Comparison of ENCODE assay signal across 11 cellular contexts in the genomic region with DNA sequence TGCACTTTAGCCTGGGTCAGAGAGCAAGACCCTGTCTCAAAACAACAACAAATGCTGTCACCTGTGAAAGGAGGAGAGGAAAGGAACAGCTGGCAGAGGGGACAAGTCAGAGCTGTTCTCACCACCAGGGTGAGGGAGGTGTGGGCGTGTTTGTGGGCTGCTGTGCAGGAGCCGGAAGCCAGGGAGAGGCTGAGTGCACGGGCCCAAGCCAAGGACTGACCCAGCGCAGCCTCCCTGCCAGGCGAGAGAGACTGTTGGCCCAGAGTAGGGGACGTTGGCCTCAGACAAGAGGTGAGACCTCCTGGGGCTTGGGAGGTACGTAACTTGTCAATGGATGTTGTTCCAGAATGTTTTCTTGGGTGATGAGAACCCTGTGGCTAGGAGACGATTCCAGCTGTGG. TPM values are rescaled to one million over a fixed set of nuclear protein-coding genes. Genes with fewer than 3 reads are reported as not detected.
DNase-seq lines count a peak whose midpoint lies in the region; ATAC-seq, FAIRE-seq and TF ChIP-seq lines count a peak whose summit lies in the region.
"Had no signal": no experiment of that assay in that cellular context is flagged by ENCODE, and none has a peak within 500 bp of the region (broad histone marks: within the 10 kb centered on the region; RNA-seq: fewer than 3 reads in every experiment).

No MANE protein-coding gene starts in this region.

- peaks cover 5 to 38% of the 10 kb centered on the region in 2 experiments; a peak in 4 of 5 replicates for H3K4me1 ChIP-seq in K562 (replicated peaks in 1 of 2; ENCODE audit: control insufficient read depth in 2 of 2, insufficient read depth in 2 of 2, low read length in 2 of 2)
- H3K4me1 ChIP-seq in naive thymus-derived CD4-positive, alpha-beta T cell (ENCODE audit: control insufficient read depth in 2 of 2, insufficient read depth in 2 of 2, low read length in 2 of 2), result peaks cover 6 to 10% of the 10 kb centered on the region in 2 donors

- no peak for TF ChIP-seq EP300 in Ishikawa (IDR thresholded peaks at IDR 0.05; ENCODE audit: borderline replicate concordance)
- no peak for TF ChIP-seq EP300 in K562 (IDR thresholded peaks at IDR 0.05; ENCODE audit: low read length)

- H3K4me2 ChIP-seq in K562 (ENCODE audit: insufficient read depth, low read length), result no peak overlapping the region

- intact Hi-C loops in CD4-positive, alpha-beta T cell (cut with DNase I, micrococcal nuclease), result no loop called here
- intact Hi-C loops in K562 (cut with micrococcal nuclease), result no loop called here
- intact Hi-C loops in naive thymus-derived CD4-positive, alpha-beta T cell (cut with micrococcal nuclease), result no loop called here

- peak; percentile 77 for ATAC-seq in CD4-positive, alpha-beta T cell (ENCODE audit: poor library complexity)
- ATAC-seq in K562, result peak; percentile 39
- peak; percentile 51 for ATAC-seq in naive thymus-derived CD4-positive, alpha-beta T cell

- H3K79me2 ChIP-seq in K562 (ENCODE audit: control insufficient read depth, insufficient read depth, low read length), result no peaks in the 10 kb centered on the region

- no peaks in the 10 kb centered on the region for H3K9me3 Mint-ChIP-seq in CD4-positive, alpha-beta T cell
- H3K9me3 Mint-ChIP-seq in naive thymus-derived CD4-positive, alpha-beta T cell, result no peaks in the 10 kb centered on the region

- H3K27me3 Mint-ChIP-seq in CD4-positive, alpha-beta T cell, result peaks cover 7% of the 10 kb centered on the region
- H3K27me3 Mint-ChIP-seq in naive thymus-derived CD4-positive, alpha-beta T cell, result peaks cover 0 to 13% (median 5%) of the 10 kb centered on the region in 5 donors

- TF ChIP-seq RAD21 in Ishikawa (IDR thresholded peaks at IDR 0.05; ENCODE audit: low read depth) (no peak), K562 (CRISPR knock-in tag; conservative IDR thresholded peaks at IDR 0.05 in 1 of 2, IDR thresholded peaks at IDR 0.05 in 1 of 2) (no peak)

- POLR2A ChIA-PET in CD4-positive, alpha-beta T cell (lab: Charles Lee), result interaction anchor here (1.0 kb wide), 1 partner anchor 12 kb away, joined by 3 read pairs; no protein-coding TSS in a partner anchor
- POLR2A ChIA-PET in K562 (lab: Yijun Ruan, JAX), result interaction anchor here (1.2 kb wide), 1 partner anchor 14 kb away, joined by 3 read pairs; no protein-coding TSS in a partner anchor
- POLR2A ChIA-PET in naive thymus-derived CD4-positive, alpha-beta T cell (lab: Charles Lee), result no interaction called here

- H3K9me1 ChIP-seq in K562 (ENCODE audit: control insufficient read depth, insufficient read depth, low read length), result no peaks in the 10 kb centered on the region

- in situ Hi-C loops in K562 (cut with MboI), result no loop called here

- no peaks in the 10 kb centered on the region for H3K9me3 ChIP-seq in CD4-positive, alpha-beta T cell (ENCODE audit: control insufficient read depth, low read length)
- no peaks in the 10 kb centered on the region for H3K9me3 ChIP-seq in K562 (replicated peaks; ENCODE audit: control insufficient read depth, insufficient read depth, low read depth, low read length)
- no peaks in the 10 kb centered on the region for H3K9me3 ChIP-seq in naive thymus-derived CD4-positive, alpha-beta T cell (ENCODE audit: control insufficient read depth in 2 of 3, low read length in 3 of 3)

- no peaks in the 10 kb centered on the region for H3K36me3 Mint-ChIP-seq in CD4-positive, alpha-beta T cell (ENCODE audit: low read depth)
- no peaks in the 10 kb centered on the region for H3K36me3 Mint-ChIP-seq in naive thymus-derived CD4-positive, alpha-beta T cell

- DNase-seq in CD4-positive, alpha-beta T cell, result peak in 1 of 10 experiments; percentile 8
- peak in 1 of 4 experiments; percentile 24 for DNase-seq in K562 (ENCODE audit: extremely low read depth in 1 of 4, low spot score in 3 of 4)
- DNase-seq in naive thymus-derived CD4-positive, alpha-beta T cell, result peak in 3 of 9 donors; percentile 12 to 40 (median 15)
- DNase-seq in H7, result no peak
- no peak for DNase-seq in GF-D8 (lab: John Stamatoyannopoulos, UW)
- DNase-seq in NCI-H526 (lab: John Stamatoyannopoulos, UW), result no peak
- DNase-seq in activated effector memory CD4-positive, alpha-beta T cell treated with Interleukin-2 at 50 U/mL for 16 hours, result no peak
- DNase-seq: NCI-H2171 treated with DMSO at 0.1 percent for 48 hours had no signal

- H3K4me1 Mint-ChIP-seq in CD4-positive, alpha-beta T cell (ENCODE audit: low read depth), result peaks cover 27% of the 10 kb centered on the region
- H3K4me1 Mint-ChIP-seq in naive thymus-derived CD4-positive, alpha-beta T cell, result peaks cover 20 to 29% (median 25%) of the 10 kb centered on the region in 7 donors

- CTCF ChIA-PET in CD4-positive, alpha-beta T cell (lab: Charles Lee), result interaction anchor here (0.5 kb wide), 1 partner anchor 310 kb away, joined by 3 read pairs; no protein-coding TSS in a partner anchor
- CTCF ChIA-PET in K562 (lab: Yijun Ruan, JAX; ENCODE audit: low intra/inter-chr PET ratio), result no interaction called here
- CTCF ChIA-PET in naive thymus-derived CD4-positive, alpha-beta T cell (lab: Charles Lee), result no interaction called here

- no peak overlapping the region for H3K27ac ChIP-seq in CD4-positive, alpha-beta T cell (ENCODE audit: low read depth, low read length)
- no peak overlapping the region for H3K27ac ChIP-seq in K562 (ENCODE audit: extremely low read depth, low read depth, low read length)
- no peak overlapping the region for H3K27ac ChIP-seq in naive thymus-derived CD4-positive, alpha-beta T cell (ENCODE audit: low read depth, low read length)
- H3K27ac ChIP-seq: C4-2B had no signal

- H3K27me3 ChIP-seq in CD4-positive, alpha-beta T cell (ENCODE audit: control insufficient read depth, insufficient read depth, low read length), result no peaks in the 10 kb centered on the region
- H3K27me3 ChIP-seq in K562 (ENCODE audit: control insufficient read depth in 2 of 2, insufficient read depth in 2 of 2, low read length in 2 of 2) (peaks cover 0 to 72% of the 10 kb centered on the region in 2 experiments; a peak in 2 of 5 replicates), H7 (ENCODE audit: control insufficient read depth, insufficient read depth, low read length) (no peaks in the 10 kb centered on the region)
- H3K27me3 ChIP-seq in naive thymus-derived CD4-positive, alpha-beta T cell (ENCODE audit: control insufficient read depth in 2 of 2, insufficient read depth in 2 of 2, low read length in 2 of 2), result no peaks in the 10 kb centered on the region

- H3K36me3 ChIP-seq in K562 (ENCODE audit: control insufficient read depth, insufficient read depth, low read length) (no peaks in the 10 kb centered on the region), H7 (replicated peaks; ENCODE audit: control insufficient read depth, insufficient read depth, low read length) (no peaks in the 10 kb centered on the region)
- H3K36me3 ChIP-seq in naive thymus-derived CD4-positive, alpha-beta T cell (ENCODE audit: control insufficient read depth in 2 of 3, insufficient read depth in 3 of 3, low read length in 3 of 3), result no peaks in the 10 kb centered on the region

- no peak for TF ChIP-seq CTCF in CD4-positive, alpha-beta T cell (IDR thresholded peaks at IDR 0.05)
- TF ChIP-seq CTCF in K562 (IDR thresholded peaks at IDR 0.05 in 2 of 3, conservative IDR thresholded peaks at IDR 0.05 in 1 of 3; ENCODE audit: insufficient read depth in 2 of 3, low read depth in 1 of 3, low read length in 3 of 3), result no peak

- no peak overlapping the region for H2AFZ ChIP-seq in K562 (ENCODE audit: low read depth, low read length)

- no peak overlapping the region for H3K27ac Mint-ChIP-seq in CD4-positive, alpha-beta T cell
- peak overlapping the region in 1 of 9 donors; percentile 48 for H3K27ac Mint-ChIP-seq in naive thymus-derived CD4-positive, alpha-beta T cell

- H3K4me3 Mint-ChIP-seq in CD4-positive, alpha-beta T cell, result no peak overlapping the region
- H3K4me3 Mint-ChIP-seq in naive thymus-derived CD4-positive, alpha-beta T cell, result peak overlapping the region in 3 of 10 donors; percentile 31 to 38 (median 36)

- TF ChIP-seq POLR2A in K562 (conservative IDR thresholded peaks at IDR 0.05), result no peak

- H4K20me1 ChIP-seq in K562 (replicated peaks; ENCODE audit: control insufficient read depth, insufficient read depth, low read length), result peaks cover 5% of the 10 kb centered on the region

- H3K9ac ChIP-seq in K562 (ENCODE audit: insufficient read depth in 1 of 2, low read depth in 2 of 2, low read length in 2 of 2), result no peak overlapping the region

- no peak for FAIRE-seq in K562 (lab: Jason Lieb, UNC)
- FAIRE-seq: islet of Langerhans had no signal

- no peak overlapping the region for H3K4me3 ChIP-seq in K562
- no peak overlapping the region for H3K4me3 ChIP-seq in naive thymus-derived CD4-positive, alpha-beta T cell (ENCODE audit: low read length)
- no peak overlapping the region for H3K4me3 ChIP-seq in H7 (ENCODE audit: insufficient read depth, low read depth, low read length)

- BruUV-seq in K562 (replicated peaks; lab: Mats Ljungman, UMichigan), result no TSS peak

- WGBS in K562 (ENCODE audit: insufficient coverage, low coverage, missing lambda C conversion rate), result 19% methylated on average over 5 of the region's 8 CpGs

RNA-seq across cellular contexts. Expression of a gene that starts 10.7 kb away (rescaled TPM):
- total RNA-seq in CD4-positive, alpha-beta T cell, result under 1 TPM; 0.33 to 0.53 TPM
- total RNA-seq in K562 (2011; cell fraction: chromatin; rRNA removed; ENCODE audit: low replicate concordance), result not detected in 2 replicates
- not detected in 2 replicates for total RNA-seq in K562 (2011; cell fraction: nucleolus; rRNA removed)
- total RNA-seq in K562 (2011; cell fraction: nucleoplasm; rRNA removed), result not detected in 2 replicates
- total RNA-seq in K562 (2014; rRNA removed) (not detected in 2 replicates), K562 (2014; rRNA removed; fragmentation: Illumina TruSeq; extraction: Trizol) (not detected in 2 replicates), K562 (2015; rRNA removed; fragmentation: Illumina TruSeq; extraction: Trizol) (not detected in 2 replicates), K562 (2021) (0.07 TPM in 1 of 2 replicates, not detected in the other)
- polyA plus RNA-seq in K562 (2011; rRNA removed) (0.06 TPM in 1 of 2 replicates, not detected in the other), K562 (2014; fragmentation: Illumina TruSeq; extraction: Trizol) (not detected in 2 replicates), K562 (2014; fragmentation: Nextera tagmentation; extraction: Ambion mirVana) (not detected), K562 (2014; rRNA removed) (not detected in 2 replicates)
- 0.03 and 0.07 TPM in 2 replicates for polyA plus RNA-seq in K562 (2011; cell fraction: cytosol; rRNA removed)
- polyA plus RNA-seq in K562 (2011; cell fraction: nucleus; rRNA removed), result not detected in 2 replicates
- 0.12 and 0.76 TPM in 2 replicates for polyA plus RNA-seq in K562 (2012)
- not detected in 2 replicates for polyA minus RNA-seq in K562 (2011; rRNA and poly(A)+ RNA removed)
- polyA minus RNA-seq in K562 (2011; cell fraction: cytosol; rRNA and poly(A)+ RNA removed), result not detected in 2 replicates
- not detected in 2 replicates for polyA minus RNA-seq in K562 (2011; cell fraction: nucleus; rRNA and poly(A)+ RNA removed)
- total RNA-seq in naive thymus-derived CD4-positive, alpha-beta T cell, result under 1 TPM in 4 of 5 experiments, not detected in 1; 0.19 to 0.56 (median 0.50) TPM
- not detected for polyA plus RNA-seq in naive thymus-derived CD4-positive, alpha-beta T cell
- 1.8 and 2.1 TPM in 2 replicates for total RNA-seq in H7 (2014; rRNA removed; shearing (Covaris generic))

RNA-seq across cellular contexts. Expression of a gene that starts 45.8 kb away (rescaled TPM):
- 10 to 100 TPM; 58.0 to 58.2 TPM for total RNA-seq in CD4-positive, alpha-beta T cell
- 95.2 and 270 TPM in 2 replicates for total RNA-seq in K562 (2011; cell fraction: chromatin; rRNA removed; ENCODE audit: low replicate concordance)
- 174 and 191 TPM in 2 replicates for total RNA-seq in K562 (2011; cell fraction: nucleolus; rRNA removed)
- total RNA-seq in K562 (2011; cell fraction: nucleoplasm; rRNA removed), result 98.3 and 111 TPM in 2 replicates
- total RNA-seq in K562 (2014; rRNA removed) (109 and 132 TPM in 2 replicates), K562 (2014; rRNA removed; fragmentation: Illumina TruSeq; extraction: Trizol) (19.8 and 23.3 TPM in 2 replicates), K562 (2015; rRNA removed; fragmentation: Illumina TruSeq; extraction: Trizol) (47.2 and 47.6 TPM in 2 replicates), K562 (2021) (107 and 114 TPM in 2 replicates)
- polyA plus RNA-seq in K562 (2011; rRNA removed) (17.7 and 32.4 TPM in 2 replicates), K562 (2014; fragmentation: Illumina TruSeq; extraction: Trizol) (70.7 and 73.8 TPM in 2 replicates), K562 (2014; fragmentation: Nextera tagmentation; extraction: Ambion mirVana) (1 to 10 TPM; 2.0 to 2.4 TPM), K562 (2014; rRNA removed) (69.7 and 77.2 TPM in 2 replicates)
- polyA plus RNA-seq in K562 (2011; cell fraction: cytosol; rRNA removed), result 16.3 and 33.1 TPM in 2 replicates
- 131 and 209 TPM in 2 replicates for polyA plus RNA-seq in K562 (2011; cell fraction: nucleus; rRNA removed)
- 37.2 and 61.4 TPM in 2 replicates for polyA plus RNA-seq in K562 (2012)
- 23.5 and 30.7 TPM in 2 replicates for polyA minus RNA-seq in K562 (2011; rRNA and poly(A)+ RNA removed)
- polyA minus RNA-seq in K562 (2011; cell fraction: cytosol; rRNA and poly(A)+ RNA removed), result 53.6 and 56.5 TPM in 2 replicates
- polyA minus RNA-seq in K562 (2011; cell fraction: nucleus; rRNA and poly(A)+ RNA removed), result 54.6 and 62.6 TPM in 2 replicates
- 10 to 100 TPM; 59.8 to 81.8 (median 77.9) TPM for total RNA-seq in naive thymus-derived CD4-positive, alpha-beta T cell
- 10 to 100 TPM; 21.0 to 42.8 TPM for polyA plus RNA-seq in naive thymus-derived CD4-positive, alpha-beta T cell
- total RNA-seq in H7 (2014; rRNA removed; shearing (Covaris generic)), result 140 and 149 TPM in 2 replicates

RNA-seq across cellular contexts. Expression of a gene that starts 51.0 kb away (rescaled TPM):
- total RNA-seq in CD4-positive, alpha-beta T cell, result not detected
- not detected in 2 replicates for total RNA-seq in K562 (2011; cell fraction: chromatin; rRNA removed; ENCODE audit: low replicate concordance)
- not detected in 2 replicates for total RNA-seq in K562 (2011; cell fraction: nucleolus; rRNA removed)
- not detected in 2 replicates for total RNA-seq in K562 (2011; cell fraction: nucleoplasm; rRNA removed)
- total RNA-seq in K562 (2014; rRNA removed) (not detected in 2 replicates), K562 (2014; rRNA removed; fragmentation: Illumina TruSeq; extraction: Trizol) (not detected in 2 replicates), K562 (2015; rRNA removed; fragmentation: Illumina TruSeq; extraction: Trizol) (not detected in 2 replicates), K562 (2021) (0.09 TPM in 1 of 2 replicates, not detected in the other)
- polyA plus RNA-seq in K562 (2011; rRNA removed) (not detected in 2 replicates), K562 (2014; fragmentation: Illumina TruSeq; extraction: Trizol) (not detected in 2 replicates), K562 (2014; fragmentation: Nextera tagmentation; extraction: Ambion mirVana) (not detected), K562 (2014; rRNA removed) (0.42 TPM in 1 of 2 replicates, not detected in the other)
- not detected in 2 replicates for polyA plus RNA-seq in K562 (2011; cell fraction: cytosol; rRNA removed)
- polyA plus RNA-seq in K562 (2011; cell fraction: nucleus; rRNA removed), result not detected in 2 replicates
- not detected in 2 replicates for polyA plus RNA-seq in K562 (2012)
- polyA minus RNA-seq in K562 (2011; rRNA and poly(A)+ RNA removed), result not detected in 2 replicates
- not detected in 2 replicates for polyA minus RNA-seq in K562 (2011; cell fraction: cytosol; rRNA and poly(A)+ RNA removed)
- polyA minus RNA-seq in K562 (2011; cell fraction: nucleus; rRNA and poly(A)+ RNA removed), result not detected in 2 replicates
- total RNA-seq in naive thymus-derived CD4-positive, alpha-beta T cell, result not detected
- not detected for polyA plus RNA-seq in naive thymus-derived CD4-positive, alpha-beta T cell
- not detected in 2 replicates for total RNA-seq in H7 (2014; rRNA removed; shearing (Covaris generic))
